In the genomic region with DNA sequence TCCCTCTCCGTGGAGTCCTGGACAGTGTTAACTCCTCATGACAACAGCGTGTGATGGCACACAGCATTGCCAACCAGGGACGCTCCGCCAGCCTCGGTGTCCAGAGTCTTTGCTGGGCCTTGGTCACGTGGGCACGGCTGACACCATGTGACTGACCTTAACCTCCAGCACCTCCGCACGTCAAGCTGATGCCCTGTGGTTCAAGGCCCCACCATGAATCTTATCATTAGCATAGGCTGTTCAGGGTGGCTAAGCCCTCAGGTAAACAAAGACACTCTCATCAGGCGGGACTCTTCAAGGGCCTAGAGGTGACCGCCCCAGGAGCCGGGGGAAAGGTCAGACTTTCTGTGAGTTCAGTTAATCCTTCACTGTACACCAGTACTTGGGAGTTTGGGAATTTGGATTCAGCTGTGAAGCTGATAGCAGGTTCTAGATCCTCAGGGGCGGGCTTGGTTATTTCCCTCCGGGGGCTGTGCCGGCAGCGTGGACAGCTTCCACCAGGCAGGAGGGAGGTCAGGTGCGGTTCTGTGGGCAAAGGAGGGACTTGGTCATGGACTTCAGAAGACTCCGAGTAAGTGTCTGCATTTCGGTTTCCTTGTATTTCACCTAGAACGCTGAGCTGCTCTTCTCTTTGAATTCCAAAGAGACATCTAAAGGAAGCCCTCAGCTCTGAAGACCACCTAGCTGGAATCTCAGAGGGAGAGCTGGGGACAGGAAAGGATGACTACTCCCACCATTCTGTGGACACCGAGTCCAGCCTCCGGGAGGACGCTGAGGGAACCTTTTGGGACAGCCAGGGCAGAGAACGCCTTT, we compare ENCODE assay signal across 1 cellular context.
A peak's percentile ranks its signal among the peaks of the same experiment; 100 is the strongest.
TF ChIP-seq lines count a peak whose summit lies in the region.

No MANE protein-coding gene starts in this region.

TF ChIP-seq in K562, 482 proteins besides CTCF, POLR2A, EP300 and RAD21 (continued from another document):
- TF ChIP-seq, protein P1, sequence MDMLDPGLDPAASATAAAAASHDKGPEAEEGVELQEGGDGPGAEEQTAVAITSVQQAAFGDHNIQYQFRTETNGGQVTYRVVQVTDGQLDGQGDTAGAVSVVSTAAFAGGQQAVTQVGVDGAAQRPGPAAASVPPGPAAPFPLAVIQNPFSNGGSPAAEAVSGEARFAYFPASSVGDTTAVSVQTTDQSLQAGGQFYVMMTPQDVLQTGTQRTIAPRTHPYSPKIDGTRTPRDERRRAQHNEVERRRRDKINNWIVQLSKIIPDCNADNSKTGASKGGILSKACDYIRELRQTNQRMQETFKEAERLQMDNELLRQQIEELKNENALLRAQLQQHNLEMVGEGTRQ (CRISPR knock-in tag; IDR thresholded peaks at IDR 0.05): peak; percentile 40; the same call in 1 of the 2 replicates
- peak; percentile 44 for TF ChIP-seq CBFA2T2 (conservative IDR thresholded peaks at IDR 0.05)
- no peak for TF ChIP-seq NFYB (IDR thresholded peaks at IDR 0.05; ENCODE audit: extremely low read depth, insufficient read length)
- TF ChIP-seq, protein P2, sequence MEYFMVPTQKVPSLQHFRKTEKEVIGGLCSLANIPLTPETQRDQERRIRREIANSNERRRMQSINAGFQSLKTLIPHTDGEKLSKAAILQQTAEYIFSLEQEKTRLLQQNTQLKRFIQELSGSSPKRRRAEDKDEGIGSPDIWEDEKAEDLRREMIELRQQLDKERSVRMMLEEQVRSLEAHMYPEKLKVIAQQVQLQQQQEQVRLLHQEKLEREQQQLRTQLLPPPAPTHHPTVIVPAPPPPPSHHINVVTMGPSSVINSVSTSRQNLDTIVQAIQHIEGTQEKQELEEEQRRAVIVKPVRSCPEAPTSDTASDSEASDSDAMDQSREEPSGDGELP (CRISPR knock-in tag; IDR thresholded peaks at IDR 0.05; ENCODE audit: borderline replicate concordance): peak; percentile 32; the same call in 1 of the 2 replicates
- peak in 1 of 2 experiments; percentile 29; a peak in 1 of 4 replicates for TF ChIP-seq FOXA3 (CRISPR knock-in tag; conservative IDR thresholded peaks at IDR 0.05 in 1 of 2, IDR thresholded peaks at IDR 0.05 in 1 of 2)
- 0 out of 2 replicates have a peak, but pooled peaks have one; percentile 3 for TF ChIP-seq CBFA2T3 (IDR thresholded peaks at IDR 0.05)
- TF ChIP-seq, protein P3, sequence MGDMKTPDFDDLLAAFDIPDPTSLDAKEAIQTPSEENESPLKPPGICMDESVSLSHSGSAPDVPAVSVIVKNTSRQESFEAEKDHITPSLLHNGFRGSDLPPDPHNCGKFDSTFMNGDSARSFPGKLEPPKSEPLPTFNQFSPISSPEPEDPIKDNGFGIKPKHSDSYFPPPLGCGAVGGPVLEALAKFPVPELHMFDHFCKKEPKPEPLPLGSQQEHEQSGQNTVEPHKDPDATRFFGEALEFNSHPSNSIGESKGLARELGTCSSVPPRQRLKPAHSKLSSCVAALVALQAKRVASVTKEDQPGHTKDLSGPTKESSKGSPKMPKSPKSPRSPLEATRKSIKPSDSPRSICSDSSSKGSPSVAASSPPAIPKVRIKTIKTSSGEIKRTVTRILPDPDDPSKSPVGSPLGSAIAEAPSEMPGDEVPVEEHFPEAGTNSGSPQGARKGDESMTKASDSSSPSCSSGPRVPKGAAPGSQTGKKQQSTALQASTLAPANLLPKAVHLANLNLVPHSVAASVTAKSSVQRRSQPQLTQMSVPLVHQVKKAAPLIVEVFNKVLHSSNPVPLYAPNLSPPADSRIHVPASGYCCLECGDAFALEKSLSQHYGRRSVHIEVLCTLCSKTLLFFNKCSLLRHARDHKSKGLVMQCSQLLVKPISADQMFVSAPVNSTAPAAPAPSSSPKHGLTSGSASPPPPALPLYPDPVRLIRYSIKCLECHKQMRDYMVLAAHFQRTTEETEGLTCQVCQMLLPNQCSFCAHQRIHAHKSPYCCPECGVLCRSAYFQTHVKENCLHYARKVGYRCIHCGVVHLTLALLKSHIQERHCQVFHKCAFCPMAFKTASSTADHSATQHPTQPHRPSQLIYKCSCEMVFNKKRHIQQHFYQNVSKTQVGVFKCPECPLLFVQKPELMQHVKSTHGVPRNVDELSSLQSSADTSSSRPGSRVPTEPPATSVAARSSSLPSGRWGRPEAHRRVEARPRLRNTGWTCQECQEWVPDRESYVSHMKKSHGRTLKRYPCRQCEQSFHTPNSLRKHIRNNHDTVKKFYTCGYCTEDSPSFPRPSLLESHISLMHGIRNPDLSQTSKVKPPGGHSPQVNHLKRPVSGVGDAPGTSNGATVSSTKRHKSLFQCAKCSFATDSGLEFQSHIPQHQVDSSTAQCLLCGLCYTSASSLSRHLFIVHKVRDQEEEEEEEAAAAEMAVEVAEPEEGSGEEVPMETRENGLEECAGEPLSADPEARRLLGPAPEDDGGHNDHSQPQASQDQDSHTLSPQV (IDR thresholded peaks at IDR 0.05): 0 out of 2 replicates have a peak, but pooled peaks have one; percentile 37
- TF ChIP-seq ZNF717 (CRISPR knock-in tag; IDR thresholded peaks at IDR 0.05): no peak
- TF ChIP-seq SNIP1 (IDR thresholded peaks at IDR 0.05; ENCODE audit: low read depth): no peak
